Comparison of ENCODE assay signal across 7 cellular contexts in genomic region chr1:120098986-120099759, GRCh38. TPM values are rescaled to one million over a fixed set of nuclear protein-coding genes. Genes with fewer than 3 reads are reported as not detected.
DNase-seq lines count a peak whose midpoint lies in the region; ATAC-seq, FAIRE-seq and TF ChIP-seq lines count a peak whose summit lies in the region.
"Not testable (repeated sequence)": the region's sequence is repeated elsewhere in the genome, so short reads cannot be mapped to it uniquely, and the experiment has no call there.

No MANE protein-coding gene starts in this region.

- not testable (repeated sequence) for H3K4me3 ChIP-seq in naive thymus-derived CD4-positive, alpha-beta T cell (ENCODE audit: low read length)

- not testable (repeated sequence) for H3K27ac ChIP-seq in naive thymus-derived CD4-positive, alpha-beta T cell (ENCODE audit: low read depth, low read length)

- not testable (repeated sequence) for H3K27me3 Mint-ChIP-seq in activated CD8-positive, alpha-beta T cell treated with anti-CD3 and anti-CD28 coated beads for 36 hours; activated naive CD8-positive, alpha-beta T cell treated with anti-CD3 and anti-CD28 coated beads, Interleukin-2, amount 10 ng/mL, durations not matched to agents 7 days and 5 days; naive thymus-derived CD4-positive, alpha-beta T cell

- not testable (repeated sequence) for TF ChIP-seq CTCF in activated CD8-positive, alpha-beta T cell treated with anti-CD3 and anti-CD28 coated beads for 36 hours (IDR thresholded peaks at IDR 0.05)

- POLR2A ChIA-PET in activated CD8-positive, alpha-beta T cell treated with anti-CD3 and anti-CD28 coated beads for 36 hours (lab: Charles Lee); activated naive CD8-positive, alpha-beta T cell treated with anti-CD3 and anti-CD28 coated beads, Interleukin-2, amount 10 ng/mL, durations not matched to agents 7 days and 5 days (lab: Charles Lee); naive thymus-derived CD4-positive, alpha-beta T cell (lab: Charles Lee): not testable (repeated sequence)

- H3K27me3 ChIP-seq in naive thymus-derived CD4-positive, alpha-beta T cell (ENCODE audit: control insufficient read depth in 2 of 2, insufficient read depth in 2 of 2, low read length in 2 of 2): not testable (repeated sequence)

- H3K9me3 Mint-ChIP-seq in activated CD8-positive, alpha-beta T cell treated with anti-CD3 and anti-CD28 coated beads for 36 hours; activated naive CD8-positive, alpha-beta T cell treated with anti-CD3 and anti-CD28 coated beads, Interleukin-2, amount 10 ng/mL, durations not matched to agents 7 days and 5 days; naive thymus-derived CD4-positive, alpha-beta T cell: not testable (repeated sequence)

- H3K4me1 Mint-ChIP-seq in activated CD8-positive, alpha-beta T cell treated with anti-CD3 and anti-CD28 coated beads for 36 hours (ENCODE audit: low read depth); activated naive CD8-positive, alpha-beta T cell treated with anti-CD3 and anti-CD28 coated beads, Interleukin-2, amount 10 ng/mL, durations not matched to agents 7 days and 5 days: not testable (repeated sequence)
- H3K4me1 Mint-ChIP-seq in naive thymus-derived CD4-positive, alpha-beta T cell: peaks cover 0 to 12% (median 6%) of the 10 kb centered on the region in 7 donors

- H3K36me3 ChIP-seq in naive thymus-derived CD4-positive, alpha-beta T cell (ENCODE audit: control insufficient read depth in 2 of 3, insufficient read depth in 3 of 3, low read length in 3 of 3): not testable (repeated sequence)

- FAIRE-seq in GM12891 (lab: Jason Lieb, UNC): peak; percentile 81

- not testable (repeated sequence) for H3K4me1 ChIP-seq in naive thymus-derived CD4-positive, alpha-beta T cell (ENCODE audit: control insufficient read depth in 2 of 2, insufficient read depth in 2 of 2, low read length in 2 of 2)

- not testable (repeated sequence) for DNase-seq in GM12891 (ENCODE audit: insufficient read length, low spot score); activated CD8-positive, alpha-beta T cell treated with anti-CD3 and anti-CD28 coated beads for 36 hours; activated naive CD8-positive, alpha-beta T cell treated with anti-CD3 and anti-CD28 coated beads, Interleukin-2, amount 10 ng/mL, durations not matched to agents 7 days and 5 days; naive thymus-derived CD4-positive, alpha-beta T cell; stimulated activated naive CD8-positive, alpha-beta T cell treated with anti-CD3 and anti-CD28 coated beads, Interleukin-15, Interleukin-2, amounts not matched to agents 100 U/mL and 50 U/mL, for 24 hours
- DNase-seq in RPMI7951 (ENCODE audit: low read depth): peak; percentile 6

- H3K9me3 ChIP-seq in naive thymus-derived CD4-positive, alpha-beta T cell (ENCODE audit: control insufficient read depth in 2 of 3, low read length in 3 of 3): not testable (repeated sequence)

- H3K4me3 Mint-ChIP-seq in activated CD8-positive, alpha-beta T cell treated with anti-CD3 and anti-CD28 coated beads for 36 hours: not testable (repeated sequence)
- H3K4me3 Mint-ChIP-seq in activated naive CD8-positive, alpha-beta T cell treated with anti-CD3 and anti-CD28 coated beads, Interleukin-2, amount 10 ng/mL, durations not matched to agents 7 days and 5 days: peak overlapping the region; percentile 10
- peak overlapping the region in 4 of 10 donors; percentile 12 to 62 (median 38) for H3K4me3 Mint-ChIP-seq in naive thymus-derived CD4-positive, alpha-beta T cell

- ATAC-seq in activated CD8-positive, alpha-beta T cell treated with anti-CD3 and anti-CD28 coated beads for 36 hours: peak; percentile 37
- not testable (repeated sequence) for ATAC-seq in activated naive CD8-positive, alpha-beta T cell treated with anti-CD3 and anti-CD28 coated beads, Interleukin-2, amount 10 ng/mL, durations not matched to agents 7 days and 5 days (ENCODE audit: low read depth)
- ATAC-seq in esophagus mucosa: peak; percentile 86
- peak; percentile 52 for ATAC-seq in naive thymus-derived CD4-positive, alpha-beta T cell
- peak; percentile 54 for ATAC-seq in stimulated activated naive CD8-positive, alpha-beta T cell treated with anti-CD3 and anti-CD28 coated beads, Interleukin-15, Interleukin-2, amounts not matched to agents 100 U/mL and 50 U/mL, for 24 hours

- CTCF ChIA-PET in activated CD8-positive, alpha-beta T cell treated with anti-CD3 and anti-CD28 coated beads for 36 hours (lab: Charles Lee); naive thymus-derived CD4-positive, alpha-beta T cell (lab: Charles Lee): not testable (repeated sequence)

- not testable (repeated sequence) for TF ChIP-seq POLR2A in GM12891 (IDR thresholded peaks at IDR 0.05; ENCODE audit: low read depth, low read length)

- intact Hi-C loops in activated CD8-positive, alpha-beta T cell treated with anti-CD3 and anti-CD28 coated beads for 36 hours (cut with micrococcal nuclease); naive thymus-derived CD4-positive, alpha-beta T cell (cut with micrococcal nuclease): not testable (repeated sequence)

- not testable (repeated sequence) for H3K27ac Mint-ChIP-seq in activated CD8-positive, alpha-beta T cell treated with anti-CD3 and anti-CD28 coated beads for 36 hours; activated naive CD8-positive, alpha-beta T cell treated with anti-CD3 and anti-CD28 coated beads, Interleukin-2, amount 10 ng/mL, durations not matched to agents 7 days and 5 days
- H3K27ac Mint-ChIP-seq in naive thymus-derived CD4-positive, alpha-beta T cell: peak overlapping the region in 5 of 9 donors; percentile 12 to 80 (median 36)

- H3K36me3 Mint-ChIP-seq in activated CD8-positive, alpha-beta T cell treated with anti-CD3 and anti-CD28 coated beads for 36 hours (ENCODE audit: low read depth); activated naive CD8-positive, alpha-beta T cell treated with anti-CD3 and anti-CD28 coated beads, Interleukin-2, amount 10 ng/mL, durations not matched to agents 7 days and 5 days; naive thymus-derived CD4-positive, alpha-beta T cell: not testable (repeated sequence)

RNA-seq across cellular contexts. Expression of gene NOTCH2, which starts 29.7 kb away (rescaled TPM):
- polyA plus RNA-seq in GM12891 (2012; ENCODE audit: low read depth, missing spikeins): 2.0 TPM
- 66.0 and 69.0 TPM in 2 replicates for total RNA-seq in RPMI7951 (2014; rRNA removed; shearing (Covaris generic))
- 10 to 100 TPM; 37.6 to 41.3 TPM for total RNA-seq in activated CD8-positive, alpha-beta T cell treated with anti-CD3 and anti-CD28 coated beads for 36 hours
- total RNA-seq in activated naive CD8-positive, alpha-beta T cell treated with anti-CD3 and anti-CD28 coated beads, Interleukin-2, amount 10 ng/mL, durations not matched to agents 7 days and 5 days: 10 to 100 TPM; 78.0 to 89.2 TPM
- total RNA-seq in esophagus mucosa: 92.0 TPM
- 100 to 1,000 TPM in 2 of 5 experiments, 10 to 100 TPM in 3; 63.7 to 143 (median 80.6) TPM for total RNA-seq in naive thymus-derived CD4-positive, alpha-beta T cell
- polyA plus RNA-seq in naive thymus-derived CD4-positive, alpha-beta T cell: 10 to 100 TPM; 25.4 to 32.0 TPM
